Comparison of ENCODE assay signal across 30 cellular contexts in the genomic region with DNA sequence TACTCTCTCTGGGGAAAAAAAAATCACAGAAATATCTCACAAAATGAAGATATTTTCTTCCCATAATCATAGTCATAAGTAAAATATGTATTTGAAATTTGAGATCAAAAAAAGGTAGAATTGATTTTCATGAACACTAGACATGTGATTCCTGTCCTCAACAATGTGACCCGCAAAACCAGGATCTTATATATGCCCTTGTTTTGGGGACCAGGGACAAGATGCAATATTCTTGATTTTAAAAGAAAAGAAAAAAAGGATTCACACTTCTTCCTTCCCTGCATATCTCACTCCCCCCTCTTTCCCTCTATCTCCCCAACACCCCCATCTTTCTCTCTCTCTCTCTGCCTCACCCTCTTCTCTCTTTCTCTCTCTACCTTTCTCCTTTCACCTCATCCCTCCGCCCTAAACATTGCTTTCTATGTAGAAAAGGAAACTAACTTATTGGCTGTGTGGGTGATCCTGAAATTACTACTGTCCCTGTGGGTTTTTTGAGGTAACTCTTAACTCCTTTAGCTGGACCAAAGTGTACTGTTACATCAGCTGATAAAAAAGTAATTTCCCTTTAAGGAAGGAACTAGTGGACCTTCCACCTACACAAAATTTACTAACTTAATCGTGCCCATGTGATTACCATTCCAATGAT.
DNase-seq lines count a peak whose midpoint lies in the region; ATAC-seq and TF ChIP-seq lines count a peak whose summit lies in the region.
"Had no signal": no experiment of that assay in that cellular context is flagged by ENCODE, and none has a peak within 500 bp of the region (broad histone marks: within the 10 kb centered on the region; RNA-seq: fewer than 3 reads in every experiment).

No MANE protein-coding gene starts in this region.

- no peaks in the 10 kb centered on the region for H3K27me3 ChIP-seq in aorta (ENCODE audit: control insufficient read depth in 1 of 2, insufficient read depth in 2 of 2, low read length in 1 of 2)
- H3K27me3 ChIP-seq: BLaER1, body of pancreas, MG63, spleen, vagina had no signal

- ATAC-seq in GM18519 (IDR thresholded peaks at IDR 0.05; ENCODE audit: low FRiP score, unreplicated experiment) (peak; percentile 49), GM21529 (IDR thresholded peaks at IDR 0.05; ENCODE audit: unreplicated experiment) (peak; percentile 87), HG03039 (IDR thresholded peaks at IDR 0.05; ENCODE audit: unreplicated experiment) (peak; percentile 70), GM21381 (IDR thresholded peaks at IDR 0.05; ENCODE audit: unreplicated experiment) (no peak), GM19467 (IDR thresholded peaks at IDR 0.05; ENCODE audit: unreplicated experiment) (no peak), aorta (ENCODE audit: low FRiP score) (no peak), GM18907 (IDR thresholded peaks at IDR 0.05; ENCODE audit: unreplicated experiment) (no peak)
- ATAC-seq: body of pancreas; natural killer cell treated with Interleukin-12 subunit alpha and Interleukin-12 subunit beta and Interleukin-15 and Interleukin-18, amount 100 ng/mL, for 72 hours; PC-3; Right ventricle myocardium inferior had no signal

- 68 to 69% methylated on average over 3 of the region's 3 CpGs for WGBS in aorta, 2 donors

- H3K4me1 ChIP-seq in aorta (ENCODE audit: control insufficient read depth in 1 of 2, insufficient read depth in 2 of 2, low read length in 2 of 2) = no peaks in the 10 kb centered on the region
- H3K4me1 ChIP-seq: body of pancreas, spleen, vagina had no signal

- peak overlapping the region; percentile 6 for H3K27ac Mint-ChIP-seq in Calu3 (ENCODE audit: unreplicated experiment)
- H3K27ac Mint-ChIP-seq: activated naive CD8-positive, alpha-beta T cell treated with anti-CD3 and anti-CD28 coated beads, Interleukin-2, amount 10 ng/mL, durations not matched to agents 7 days and 5 days; natural killer cell treated with Interleukin-12 subunit alpha and Interleukin-12 subunit beta and Interleukin-15 and Interleukin-18, amount 100 ng/mL, for 72 hours; T-helper 2 cell treated with Interferon-gamma antibody and Interleukin-4, amounts not matched to agents 5 μg/mL and 100 μg/mL, for 36 hours had no signal

- H3K27ac ChIP-seq in aorta (ENCODE audit: low read depth in 1 of 2, low read length in 2 of 2) = no peak overlapping the region
- H3K27ac ChIP-seq: BLaER1, body of pancreas, spleen, vagina had no signal

- no peaks in the 10 kb centered on the region for H3K9me3 Mint-ChIP-seq in Calu3 (ENCODE audit: low read depth, unreplicated experiment)
- H3K9me3 Mint-ChIP-seq: HFFc6; natural killer cell treated with Interleukin-12 subunit alpha and Interleukin-12 subunit beta and Interleukin-15 and Interleukin-18, amount 100 ng/mL, for 72 hours; T-helper 2 cell treated with Interferon-gamma antibody and Interleukin-4, amounts not matched to agents 5 μg/mL and 100 μg/mL, for 36 hours had no signal

- H3K36me3 Mint-ChIP-seq in Calu3 (ENCODE audit: insufficient read depth, unreplicated experiment) = no peaks in the 10 kb centered on the region
- H3K36me3 Mint-ChIP-seq: natural killer cell treated with Interleukin-12 subunit alpha and Interleukin-12 subunit beta and Interleukin-15 and Interleukin-18, amount 100 ng/mL, for 72 hours had no signal

- H3K9me3 ChIP-seq in aorta (ENCODE audit: control insufficient read depth, low read length) = no peaks in the 10 kb centered on the region
- H3K9me3 ChIP-seq: BLaER1, body of pancreas, MG63, spleen, vagina had no signal

- intact Hi-C loops in Calu3 (cut with micrococcal nuclease; ENCODE audit: unreplicated experiment) (loop anchor here (2.0 kb wide), 1 partner anchor 68 kb away; no protein-coding TSS in a partner anchor), aorta (cut with DNase I) (no loop called here)

- H3K4me1 Mint-ChIP-seq in Calu3 (ENCODE audit: low read depth, unreplicated experiment) = no peaks in the 10 kb centered on the region

- no peaks in the 10 kb centered on the region for H3K27me3 Mint-ChIP-seq in Calu3 (ENCODE audit: unreplicated experiment)
- H3K27me3 Mint-ChIP-seq: activated naive CD8-positive, alpha-beta T cell treated with anti-CD3 and anti-CD28 coated beads, Interleukin-2, amount 10 ng/mL, durations not matched to agents 7 days and 5 days; natural killer cell treated with Interleukin-12 subunit alpha and Interleukin-12 subunit beta and Interleukin-15 and Interleukin-18, amount 100 ng/mL, for 72 hours had no signal

- no peak overlapping the region for H3K4me3 Mint-ChIP-seq in Calu3 (ENCODE audit: low read depth, unreplicated experiment)
- H3K4me3 Mint-ChIP-seq: activated naive CD8-positive, alpha-beta T cell treated with anti-CD3 and anti-CD28 coated beads, Interleukin-2, amount 10 ng/mL, durations not matched to agents 7 days and 5 days; HFFc6; natural killer cell treated with Interleukin-12 subunit alpha and Interleukin-12 subunit beta and Interleukin-15 and Interleukin-18, amount 100 ng/mL, for 72 hours; T-helper 2 cell treated with Interferon-gamma antibody and Interleukin-4, amounts not matched to agents 5 μg/mL and 100 μg/mL, for 36 hours had no signal

- DNase-seq in Calu3 = no peak
- no peak for DNase-seq in aorta
- DNase-seq: activated CD4-positive, alpha-beta T cell treated with anti-CD3 and anti-CD28 coated beads, Interleukin-2, amount 50 U/mL, for 1 hour; activated CD8-positive, alpha-beta memory T cell treated with anti-CD3 and anti-CD28 coated beads, Interleukin-2, amount 50 U/mL, for 4 hours; activated naive CD8-positive, alpha-beta T cell treated with anti-CD3 and anti-CD28 coated beads, Interleukin-2, amount 10 ng/mL, durations not matched to agents 7 days and 5 days; body of pancreas; cerebellar nuclear complex; COR-L47; DMS79 treated with DMSO at 0.1 percent for 48 hours; HFFc6; KBM-7; MG63; midbrain; NCI-H1417; NCI-H2081 treated with DMSO at 0.1 percent for 48 hours; PC-3; spleen; stimulated activated CD4-positive, alpha-beta T cell treated with anti-CD3 and anti-CD28 coated beads, Interleukin-4, amount 100 ng/mL, for 24 hours; stimulated activated naive CD4-positive, alpha-beta T cell had no signal

- no peak overlapping the region for H3K4me3 ChIP-seq in aorta (ENCODE audit: low read length in 2 of 2)
- H3K4me3 ChIP-seq: BLaER1, body of pancreas, MG63, spleen, vagina had no signal

- no TSS peak for BruUV-seq in Calu3 (replicated peaks; lab: Mats Ljungman, UMichigan)

- H3K36me3 ChIP-seq in aorta (ENCODE audit: control insufficient read depth in 1 of 2, insufficient read depth in 2 of 2, low read length in 1 of 2) = no peaks in the 10 kb centered on the region
- H3K36me3 ChIP-seq: BLaER1, MG63, vagina had no signal

- CTCF ChIA-PET in Calu3 (lab: Charles Lee) = no interaction called here

- TF ChIP-seq CTCF in Calu3 (IDR thresholded peaks at IDR 0.05; ENCODE audit: unreplicated experiment) = no peak

Comparison
In these comparisons a context has a peak if more than half of its experiments do, and no peak if none do; other contexts are left out.
1. ATAC-seq: peak in GM18519 (single experiment), GM21529 (single experiment) and HG03039 (single experiment); none in GM21381 (single experiment), GM19467 (single experiment), aorta (single experiment) and GM18907 (single experiment).